In the genomic region with DNA sequence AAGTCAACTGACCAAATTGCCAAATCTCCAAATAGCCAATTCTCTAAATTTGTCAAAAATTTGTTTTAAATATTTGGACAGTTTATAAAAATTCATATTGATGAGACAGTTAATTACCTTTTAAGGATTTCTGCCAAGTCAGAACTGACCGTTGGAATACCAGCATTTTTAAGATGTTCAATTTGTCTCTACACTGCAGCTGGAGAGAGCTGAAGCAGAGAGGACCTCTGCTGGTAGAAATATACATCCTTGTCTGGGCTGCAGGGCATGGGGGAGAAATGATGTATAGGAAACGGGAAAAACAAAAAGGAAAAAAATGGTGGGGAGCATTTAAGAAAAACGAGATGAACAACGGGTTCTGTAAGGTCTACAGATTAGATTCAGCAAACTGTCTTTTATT, we compare ENCODE assay signal across 11 cellular contexts. TPM values are rescaled to one million over a fixed set of nuclear protein-coding genes. Genes with fewer than 3 reads are reported as not detected.
DNase-seq lines count a peak whose midpoint lies in the region; ATAC-seq and TF ChIP-seq lines count a peak whose summit lies in the region.
"Had no signal": no experiment of that assay in that cellular context is flagged by ENCODE, and none has a peak within 500 bp of the region (broad histone marks: within the 10 kb centered on the region; RNA-seq: fewer than 3 reads in every experiment).

No MANE protein-coding gene starts in this region.

- H3K79me2 ChIP-seq in DOHH2 (ENCODE audit: control insufficient read depth, low read length) = peaks cover 36% of the 10 kb centered on the region

- peaks cover 16% of the 10 kb centered on the region for H3K79me1 ChIP-seq in mesenchymal stem cell (replicated peaks; ENCODE audit: low read length, poor library complexity, severe bottlenecking)

- H2AFZ ChIP-seq in mesenchymal stem cell (ENCODE audit: low read depth, low read length) = no peak overlapping the region

- no peak overlapping the region for H4K91ac ChIP-seq in mesenchymal stem cell (ENCODE audit: low read length)

- no peak overlapping the region for H2BK120ac ChIP-seq in mesenchymal stem cell (ENCODE audit: low read depth, low read length)

- H2BK5ac ChIP-seq in mesenchymal stem cell (ENCODE audit: low read depth, low read length, poor library complexity, severe bottlenecking) = no peak overlapping the region

- H2BK12ac ChIP-seq in mesenchymal stem cell (ENCODE audit: low read length in 2 of 2) = no peak overlapping the region

- H3K4me3 ChIP-seq in DOHH2 (ENCODE audit: low read length) (no peak overlapping the region), astrocyte of the spinal cord (ENCODE audit: low read depth, low read length) (no peak overlapping the region), mesenchymal stem cell (ENCODE audit: insufficient read depth in 1 of 2, low read depth in 1 of 2, low read length in 2 of 2) (no peak overlapping the region)
- H3K4me3 ChIP-seq: HAP-1 had no signal

- in situ Hi-C loops in astrocyte of the spinal cord (cut with HindIII; ENCODE audit: low sequenced_read_pairs) = no loop called here

- no peaks in the 10 kb centered on the region for H3K27me3 ChIP-seq in DOHH2 (ENCODE audit: control insufficient read depth, low read length)
- H3K27me3 ChIP-seq in mesenchymal stem cell (ENCODE audit: control insufficient read depth in 1 of 2, insufficient read depth in 1 of 2, low read length in 2 of 2) = peaks cover 0 to 35% of the 10 kb centered on the region in 2 experiments

- DNase-seq in LHCN-M2 (ENCODE audit: low read depth) (peak; percentile 33), astrocyte of the spinal cord (ENCODE audit: low read depth, low spot score) (peak; percentile 55), mesenchymal stem cell (peak; percentile 36), DMS114 treated with DMSO at 0.1 percent for 48 hours (lab: John Stamatoyannopoulos, UW; ENCODE audit: unreplicated experiment) (no peak), CD1c-positive myeloid dendritic cell (ENCODE audit: extremely low spot score) (no peak), cerebellar cortex (ENCODE audit: low spot score) (no peak)
- DNase-seq: activated T-cell treated with anti-CD3 and anti-CD28 coated beads, Interleukin-2, amount 50 U/mL, for 1 hour; RPMI8226 had no signal

- H3K18ac ChIP-seq in mesenchymal stem cell (ENCODE audit: low read depth in 1 of 2, low read length in 2 of 2) = no peak overlapping the region

- no peak overlapping the region for H3K4me2 ChIP-seq in DOHH2 (ENCODE audit: low read length)
- no peak overlapping the region for H3K4me2 ChIP-seq in mesenchymal stem cell (ENCODE audit: low read length, poor library complexity, severe bottlenecking)

- WGBS in mesenchymal stem cell = 29% methylated on average over 4 of the region's 4 CpGs

- H3K4me1 ChIP-seq in DOHH2 (ENCODE audit: control insufficient read depth, low read length) = peaks cover 16% of the 10 kb centered on the region
- no peaks in the 10 kb centered on the region for H3K4me1 ChIP-seq in mesenchymal stem cell (ENCODE audit: control insufficient read depth, insufficient read depth, low read depth, low read length)

- H3K23ac ChIP-seq in mesenchymal stem cell (ENCODE audit: low read length in 2 of 2) = no peak overlapping the region

- no peak overlapping the region for H3K14ac ChIP-seq in mesenchymal stem cell (ENCODE audit: low read length in 2 of 2)

- H3F3A ChIP-seq in DOHH2 (ENCODE audit: control insufficient read depth, insufficient read depth) = no peaks in the 10 kb centered on the region

- H3K36me3 ChIP-seq in DOHH2 (ENCODE audit: control insufficient read depth, low read length) (no peaks in the 10 kb centered on the region), mesenchymal stem cell (ENCODE audit: control insufficient read depth in 1 of 2, insufficient read depth in 2 of 2, low read depth in 1 of 2, low read length in 2 of 2) (no peaks in the 10 kb centered on the region)
- H3K36me3 ChIP-seq: HAP-1 had no signal

- TF ChIP-seq CTCF in DOHH2 (IDR thresholded peaks at IDR 0.05; ENCODE audit: low read depth, low read length, poor library complexity, severe bottlenecking) (peak; percentile 32), astrocyte of the spinal cord (IDR thresholded peaks at IDR 0.05; ENCODE audit: low read depth, low read length) (peak; percentile 70)

- no peak overlapping the region for H4K8ac ChIP-seq in mesenchymal stem cell (ENCODE audit: low read length)

- no peak overlapping the region for H3K4ac ChIP-seq in mesenchymal stem cell (ENCODE audit: low read depth in 1 of 2, low read length in 2 of 2)

- no peak overlapping the region for H2AK5ac ChIP-seq in mesenchymal stem cell (ENCODE audit: low read length, severe bottlenecking)

- no peak overlapping the region for H3K27ac ChIP-seq in DOHH2 (ENCODE audit: low read depth, low read length)
- no peak overlapping the region for H3K27ac ChIP-seq in mesenchymal stem cell (ENCODE audit: low read length, poor library complexity, severe bottlenecking)

- H3K9ac ChIP-seq in mesenchymal stem cell (ENCODE audit: low read length) = no peak overlapping the region

- no peaks in the 10 kb centered on the region for H3K9me2 ChIP-seq in DOHH2 (replicated peaks; ENCODE audit: control insufficient read depth, low read length)

- no peak overlapping the region for H2BK15ac ChIP-seq in mesenchymal stem cell (ENCODE audit: low read depth, poor library complexity, severe bottlenecking)

- 0 out of 2 replicates have a peak, but pooled peaks cover 5% of the 10 kb centered on the region for H4K20me1 ChIP-seq in DOHH2 (ENCODE audit: control insufficient read depth, insufficient read depth, low read depth, low read length)

- H3K9me3 ChIP-seq in DOHH2 (ENCODE audit: control insufficient read depth, insufficient read depth, low read length) (no peaks in the 10 kb centered on the region), mesenchymal stem cell (ENCODE audit: control insufficient read depth, low read length) (no peaks in the 10 kb centered on the region)
- H3K9me3 ChIP-seq: HAP-1 had no signal

- no peak for ATAC-seq in GM18870 (IDR thresholded peaks at IDR 0.05; ENCODE audit: unreplicated experiment)

RNA-seq across cellular contexts. Expression of gene NR6A1, which starts 16.8 kb away (rescaled TPM):
- total RNA-seq in LHCN-M2 (2014; rRNA removed) = 1.1 and 1.3 TPM in 2 replicates
- polyA plus RNA-seq in LHCN-M2 (2012) = 0.23 TPM
- polyA plus RNA-seq in mesenchymal stem cell (2013, experiment 1 of 2) = 0.66 TPM
- polyA plus RNA-seq in mesenchymal stem cell (2013, experiment 2 of 2) = 0.74 TPM

RNA-seq across cellular contexts. Expression of gene OLFML2A, which starts 22.6 kb away (rescaled TPM):
- total RNA-seq in LHCN-M2 (2014; rRNA removed) = 6.2 and 14.2 TPM in 2 replicates
- polyA plus RNA-seq in LHCN-M2 (2012) = 10.2 TPM
- polyA plus RNA-seq in mesenchymal stem cell (2013, experiment 1 of 2) = 14.3 TPM
- polyA plus RNA-seq in mesenchymal stem cell (2013, experiment 2 of 2) = 14.4 TPM

Comparison
In these comparisons a context has a peak if more than half of its experiments do, and no peak if none do; other contexts are left out.
1. DNase-seq: peak in LHCN-M2 (single experiment), astrocyte of the spinal cord (single experiment) and mesenchymal stem cell (single experiment); none in DMS114 treated with DMSO at 0.1 percent for 48 hours (single experiment), CD1c-positive myeloid dendritic cell (single experiment) and cerebellar cortex (single experiment).